Comparison of ENCODE assay signal across 1 cellular context in genomic region chr10:80290474-80291220, GRCh38.
TF ChIP-seq lines count a peak whose summit lies in the region.

No MANE protein-coding gene starts in this region.

TF ChIP-seq in HepG2, 621 proteins besides CTCF, POLR2A, EP300 and RAD21 (continued from another document and continues in another):
- TF ChIP-seq, protein P1, sequence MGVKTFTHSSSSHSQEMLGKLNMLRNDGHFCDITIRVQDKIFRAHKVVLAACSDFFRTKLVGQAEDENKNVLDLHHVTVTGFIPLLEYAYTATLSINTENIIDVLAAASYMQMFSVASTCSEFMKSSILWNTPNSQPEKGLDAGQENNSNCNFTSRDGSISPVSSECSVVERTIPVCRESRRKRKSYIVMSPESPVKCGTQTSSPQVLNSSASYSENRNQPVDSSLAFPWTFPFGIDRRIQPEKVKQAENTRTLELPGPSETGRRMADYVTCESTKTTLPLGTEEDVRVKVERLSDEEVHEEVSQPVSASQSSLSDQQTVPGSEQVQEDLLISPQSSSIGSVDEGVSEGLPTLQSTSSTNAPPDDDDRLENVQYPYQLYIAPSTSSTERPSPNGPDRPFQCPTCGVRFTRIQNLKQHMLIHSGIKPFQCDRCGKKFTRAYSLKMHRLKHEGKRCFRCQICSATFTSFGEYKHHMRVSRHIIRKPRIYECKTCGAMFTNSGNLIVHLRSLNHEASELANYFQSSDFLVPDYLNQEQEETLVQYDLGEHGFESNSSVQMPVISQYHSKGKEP (CRISPR knock-in tag; IDR thresholded peaks at IDR 0.05), result no peak
- TF ChIP-seq KLF13 (CRISPR knock-in tag; IDR thresholded peaks at IDR 0.05) (no peak), HNF4G (IDR thresholded peaks at IDR 0.05; ENCODE audit: borderline replicate concordance, low read depth, low read length) (peak; percentile 92; the same call in 1 of the 2 replicates), HNF4G (CRISPR knock-in tag; IDR thresholded peaks at IDR 0.05; ENCODE audit: borderline replicate concordance, low read depth) (no peak), ZNF83 (CRISPR knock-in tag; IDR thresholded peaks at IDR 0.05; ENCODE audit: borderline replicate concordance) (no peak), JARID2 (CRISPR knock-in tag; IDR thresholded peaks at IDR 0.05; ENCODE audit: insufficient replicate concordance) (no peak), HDAC6 (IDR thresholded peaks at IDR 0.05; ENCODE audit: low read depth, low read length) (no peak), SMAD3 (CRISPR knock-in tag; IDR thresholded peaks at IDR 0.05) (peak; percentile 53; the same call in 1 of the 2 replicates), ZKSCAN8 (CRISPR knock-in tag; IDR thresholded peaks at IDR 0.05; ENCODE audit: borderline replicate concordance) (no peak), CHD4 (IDR thresholded peaks at IDR 0.05; ENCODE audit: borderline replicate concordance, low read length) (no peak; the same call in 1 of the 2 replicates), IRF2 (CRISPR knock-in tag; IDR thresholded peaks at IDR 0.05) (peak; percentile 68), FLYWCH1 (CRISPR knock-in tag; IDR thresholded peaks at IDR 0.05) (no peak), ZFP82 (CRISPR knock-in tag; IDR thresholded peaks at IDR 0.05; ENCODE audit: borderline replicate concordance) (no peak), TBP (CRISPR knock-in tag; IDR thresholded peaks at IDR 0.05) (no peak), ZNF264 (CRISPR knock-in tag; IDR thresholded peaks at IDR 0.05) (0 out of 2 replicates have a peak, but pooled peaks have one; percentile 24), ZNF567 (CRISPR knock-in tag; IDR thresholded peaks at IDR 0.05; ENCODE audit: borderline replicate concordance) (no peak), RARG (CRISPR knock-in tag; IDR thresholded peaks at IDR 0.05; ENCODE audit: low read depth) (no peak), ZNF24 (IDR thresholded peaks at IDR 0.05) (no peak), NFKB2 (CRISPR knock-in tag; IDR thresholded peaks at IDR 0.05; ENCODE audit: borderline replicate concordance) (no peak), HIC2 (CRISPR knock-in tag; IDR thresholded peaks at IDR 0.05; ENCODE audit: low read depth) (no peak), KLF16 (CRISPR knock-in tag; IDR thresholded peaks at IDR 0.05) (peak in 1 of 2 experiments; percentile 33; a peak in 1 of 4 replicates), TBL1XR1 (IDR thresholded peaks at IDR 0.05; ENCODE audit: borderline replicate concordance, low read length, partially characterized antibody) (no peak), DBP (CRISPR knock-in tag; IDR thresholded peaks at IDR 0.05; ENCODE audit: not compliant biosample characterization) (no peak), CBX2 (IDR thresholded peaks at IDR 0.05; ENCODE audit: low read depth, low read length) (no peak), CBX2 (CRISPR knock-in tag; IDR thresholded peaks at IDR 0.05; ENCODE audit: low read depth) (no peak), SAP130 (CRISPR knock-in tag; IDR thresholded peaks at IDR 0.05; ENCODE audit: low read depth) (peak; percentile 72), ADNP (CRISPR knock-in tag; IDR thresholded peaks at IDR 0.05) (no peak), ZMYM3 (CRISPR knock-in tag; IDR thresholded peaks at IDR 0.05) (no peak; the same call in 1 of the 2 replicates), PAXIP1 (CRISPR knock-in tag; conservative IDR thresholded peaks at IDR 0.05) (peak; percentile 95), ZNF510 (CRISPR knock-in tag; IDR thresholded peaks at IDR 0.05; ENCODE audit: low read depth) (no peak), MAF1 (CRISPR knock-in tag; IDR thresholded peaks at IDR 0.05; ENCODE audit: borderline replicate concordance) (no peak), ATF1 (CRISPR knock-in tag; IDR thresholded peaks at IDR 0.05) (peak; percentile 66; the same call in 1 of the 2 replicates), ZFP36L1 (CRISPR knock-in tag; IDR thresholded peaks at IDR 0.05) (no peak), SIN3A (IDR thresholded peaks at IDR 0.05; ENCODE audit: borderline replicate concordance, low read depth, low read length) (no peak), MED8 (CRISPR knock-in tag; IDR thresholded peaks at IDR 0.05; ENCODE audit: insufficient replicate concordance) (no peak), CREB1 (IDR thresholded peaks at IDR 0.05) (no peak), CREB1 (CRISPR knock-in tag; IDR thresholded peaks at IDR 0.05) (no peak; the same call in 1 of the 2 replicates), ELF3 (CRISPR knock-in tag; IDR thresholded peaks at IDR 0.05) (peak; percentile 74), DMAP1 (CRISPR knock-in tag; IDR thresholded peaks at IDR 0.05) (peak; percentile 43), YEATS4 (CRISPR knock-in tag; IDR thresholded peaks at IDR 0.05; ENCODE audit: borderline replicate concordance) (0 out of 2 replicates have a peak, but pooled peaks have one; percentile 22), ZXDC (CRISPR knock-in tag; IDR thresholded peaks at IDR 0.05) (no peak), ZNF776 (CRISPR knock-in tag; IDR thresholded peaks at IDR 0.05) (no peak), ARHGAP35 (CRISPR knock-in tag; IDR thresholded peaks at IDR 0.05; ENCODE audit: borderline replicate concordance) (no peak), ZNF180 (CRISPR knock-in tag; IDR thresholded peaks at IDR 0.05; ENCODE audit: borderline replicate concordance, low read depth) (no peak), ZNF724P (CRISPR knock-in tag; IDR thresholded peaks at IDR 0.05; ENCODE audit: borderline replicate concordance) (no peak), NFRKB (IDR thresholded peaks at IDR 0.05) (no peak), TOE1 (CRISPR knock-in tag; IDR thresholded peaks at IDR 0.05) (no peak), ZNF33A (CRISPR knock-in tag; IDR thresholded peaks at IDR 0.05; ENCODE audit: borderline replicate concordance) (no peak), BCL6 (CRISPR knock-in tag; IDR thresholded peaks at IDR 0.05) (peak; percentile 70), ZNF572 (CRISPR knock-in tag; IDR thresholded peaks at IDR 0.05) (no peak)
- TF ChIP-seq, protein P2, sequence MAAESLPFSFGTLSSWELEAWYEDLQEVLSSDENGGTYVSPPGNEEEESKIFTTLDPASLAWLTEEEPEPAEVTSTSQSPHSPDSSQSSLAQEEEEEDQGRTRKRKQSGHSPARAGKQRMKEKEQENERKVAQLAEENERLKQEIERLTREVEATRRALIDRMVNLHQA (CRISPR knock-in tag; IDR thresholded peaks at IDR 0.05), result no peak
- TF ChIP-seq, protein P3, sequence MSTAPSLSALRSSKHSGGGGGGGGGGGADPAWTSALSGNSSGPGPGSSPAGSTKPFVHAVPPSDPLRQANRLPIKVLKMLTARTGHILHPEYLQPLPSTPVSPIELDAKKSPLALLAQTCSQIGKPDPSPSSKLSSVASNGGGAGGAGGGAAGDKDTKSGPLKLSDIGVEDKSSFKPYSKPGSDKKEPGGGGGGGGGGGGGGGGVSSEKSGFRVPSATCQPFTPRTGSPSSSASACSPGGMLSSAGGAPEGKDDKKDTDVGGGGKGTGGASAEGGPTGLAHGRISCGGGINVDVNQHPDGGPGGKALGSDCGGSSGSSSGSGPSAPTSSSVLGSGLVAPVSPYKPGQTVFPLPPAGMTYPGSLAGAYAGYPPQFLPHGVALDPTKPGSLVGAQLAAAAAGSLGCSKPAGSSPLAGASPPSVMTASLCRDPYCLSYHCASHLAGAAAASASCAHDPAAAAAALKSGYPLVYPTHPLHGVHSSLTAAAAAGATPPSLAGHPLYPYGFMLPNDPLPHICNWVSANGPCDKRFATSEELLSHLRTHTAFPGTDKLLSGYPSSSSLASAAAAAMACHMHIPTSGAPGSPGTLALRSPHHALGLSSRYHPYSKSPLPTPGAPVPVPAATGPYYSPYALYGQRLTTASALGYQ (CRISPR knock-in tag; IDR thresholded peaks at IDR 0.05), result peak; percentile 59; the same call in 1 of the 2 replicates
- TF ChIP-seq, protein P4, sequence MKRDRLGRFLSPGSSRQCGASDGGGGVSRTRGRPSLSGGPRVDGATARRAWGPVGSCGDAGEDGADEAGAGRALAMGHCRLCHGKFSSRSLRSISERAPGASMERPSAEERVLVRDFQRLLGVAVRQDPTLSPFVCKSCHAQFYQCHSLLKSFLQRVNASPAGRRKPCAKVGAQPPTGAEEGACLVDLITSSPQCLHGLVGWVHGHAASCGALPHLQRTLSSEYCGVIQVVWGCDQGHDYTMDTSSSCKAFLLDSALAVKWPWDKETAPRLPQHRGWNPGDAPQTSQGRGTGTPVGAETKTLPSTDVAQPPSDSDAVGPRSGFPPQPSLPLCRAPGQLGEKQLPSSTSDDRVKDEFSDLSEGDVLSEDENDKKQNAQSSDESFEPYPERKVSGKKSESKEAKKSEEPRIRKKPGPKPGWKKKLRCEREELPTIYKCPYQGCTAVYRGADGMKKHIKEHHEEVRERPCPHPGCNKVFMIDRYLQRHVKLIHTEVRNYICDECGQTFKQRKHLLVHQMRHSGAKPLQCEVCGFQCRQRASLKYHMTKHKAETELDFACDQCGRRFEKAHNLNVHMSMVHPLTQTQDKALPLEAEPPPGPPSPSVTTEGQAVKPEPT (CRISPR knock-in tag; IDR thresholded peaks at IDR 0.05; ENCODE audit: low read depth), result no peak
- TF ChIP-seq, protein P5, sequence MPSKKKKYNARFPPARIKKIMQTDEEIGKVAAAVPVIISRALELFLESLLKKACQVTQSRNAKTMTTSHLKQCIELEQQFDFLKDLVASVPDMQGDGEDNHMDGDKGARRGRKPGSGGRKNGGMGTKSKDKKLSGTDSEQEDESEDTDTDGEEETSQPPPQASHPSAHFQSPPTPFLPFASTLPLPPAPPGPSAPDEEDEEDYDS (CRISPR knock-in tag; IDR thresholded peaks at IDR 0.05), result peak; percentile 64
- TF ChIP-seq, protein P6, sequence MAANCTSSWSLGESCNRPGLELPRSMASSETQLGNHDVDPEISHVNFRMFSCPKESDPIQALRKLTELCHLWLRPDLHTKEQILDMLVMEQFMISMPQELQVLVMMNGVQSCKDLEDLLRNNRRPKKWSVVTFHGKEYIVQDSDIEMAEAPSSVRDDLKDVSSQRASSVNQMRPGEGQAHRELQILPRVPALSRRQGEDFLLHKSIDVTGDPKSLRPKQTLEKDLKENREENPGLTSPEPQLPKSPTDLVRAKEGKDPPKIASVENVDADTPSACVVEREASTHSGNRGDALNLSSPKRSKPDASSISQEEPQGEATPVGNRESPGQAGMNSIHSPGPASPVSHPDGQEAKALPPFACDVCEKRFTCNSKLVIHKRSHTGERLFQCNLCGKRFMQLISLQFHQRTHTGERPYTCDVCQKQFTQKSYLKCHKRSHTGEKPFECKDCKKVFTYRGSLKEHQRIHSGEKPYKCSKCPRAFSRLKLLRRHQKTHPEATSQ (CRISPR knock-in tag; IDR thresholded peaks at IDR 0.05; ENCODE audit: borderline replicate concordance), result no peak
